ENCODE assay signal across 1 cellular context in the genomic region with DNA sequence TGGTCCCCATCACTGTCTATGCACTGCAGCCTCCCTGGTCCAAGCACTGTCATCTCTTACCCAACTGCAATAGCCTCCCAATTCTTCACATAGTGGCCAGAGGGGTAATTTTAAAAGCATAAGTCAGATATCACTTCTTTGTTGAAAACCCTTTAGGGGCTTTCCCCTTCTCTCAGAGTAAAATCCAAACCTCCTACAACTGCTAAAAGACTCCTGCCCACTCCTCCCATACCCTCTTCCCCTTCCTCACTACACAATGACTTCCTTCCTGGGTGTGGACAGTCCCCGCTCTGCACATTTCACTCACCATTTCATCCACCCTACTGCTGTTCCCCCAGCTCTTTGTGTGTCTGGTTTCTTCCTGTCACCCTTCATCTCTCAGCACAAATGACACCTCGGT.
TF ChIP-seq lines count a peak whose summit lies in the region.

No MANE protein-coding gene starts in this region.

TF ChIP-seq in GM12878, 131 proteins besides CTCF, POLR2A, EP300 and RAD21 (continued from another document and continues in another):
- TF ChIP-seq, protein P1, sequence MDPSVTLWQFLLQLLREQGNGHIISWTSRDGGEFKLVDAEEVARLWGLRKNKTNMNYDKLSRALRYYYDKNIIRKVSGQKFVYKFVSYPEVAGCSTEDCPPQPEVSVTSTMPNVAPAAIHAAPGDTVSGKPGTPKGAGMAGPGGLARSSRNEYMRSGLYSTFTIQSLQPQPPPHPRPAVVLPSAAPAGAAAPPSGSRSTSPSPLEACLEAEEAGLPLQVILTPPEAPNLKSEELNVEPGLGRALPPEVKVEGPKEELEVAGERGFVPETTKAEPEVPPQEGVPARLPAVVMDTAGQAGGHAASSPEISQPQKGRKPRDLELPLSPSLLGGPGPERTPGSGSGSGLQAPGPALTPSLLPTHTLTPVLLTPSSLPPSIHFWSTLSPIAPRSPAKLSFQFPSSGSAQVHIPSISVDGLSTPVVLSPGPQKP (IDR thresholded peaks at IDR 0.05; ENCODE audit: low read depth, low read length) = no peak
- TF ChIP-seq PAX8 (IDR thresholded peaks at IDR 0.05) (no peak), NFYA (IDR thresholded peaks at IDR 0.05; ENCODE audit: borderline replicate concordance, low read depth, low read length) (no peak), TCF12 (IDR thresholded peaks at IDR 0.05; ENCODE audit: low read depth, low read length) (no peak), CREB1 (IDR thresholded peaks at IDR 0.05; ENCODE audit: low read depth) (no peak; the same call in 1 of the 2 replicates), JUND (IDR thresholded peaks at IDR 0.05; ENCODE audit: low read depth, low read length) (no peak), SP1 (IDR thresholded peaks at IDR 0.05; ENCODE audit: low read depth, low read length) (no peak), RUNX3 (IDR thresholded peaks at IDR 0.05; ENCODE audit: low read length) (peak; percentile 77), RBBP5 (conservative IDR thresholded peaks at IDR 0.05) (no peak), EGR1 (IDR thresholded peaks at IDR 0.05; ENCODE audit: borderline replicate concordance in 1 of 2, low read depth in 2 of 2, low read length in 2 of 2) (peak in 1 of 2 experiments; percentile 77; a peak in 2 of 3 replicates), HDAC6 (IDR thresholded peaks at IDR 0.05; ENCODE audit: unreplicated experiment) (no peak), MEF2A (IDR thresholded peaks at IDR 0.05; ENCODE audit: insufficient read depth, low read depth, low read length) (0 out of 2 replicates have a peak, but pooled peaks have one; percentile 17), MXI1 (IDR thresholded peaks at IDR 0.05; ENCODE audit: low read depth, low read length) (no peak), POLR2AphosphoS2 (IDR thresholded peaks at IDR 0.05; ENCODE audit: low read depth, low read length) (no peak), SREBF1 (IDR thresholded peaks at IDR 0.05; ENCODE audit: low read length) (no peak), SMAD1 (IDR thresholded peaks at IDR 0.05; ENCODE audit: low read depth, partially characterized antibody) (peak; percentile 27), GABPA (IDR thresholded peaks at IDR 0.05; ENCODE audit: low read depth) (0 out of 2 replicates have a peak, but pooled peaks have one; percentile 20), DPF2 (IDR thresholded peaks at IDR 0.05) (peak; percentile 44; the same call in 1 of the 2 replicates), CHD1 (IDR thresholded peaks at IDR 0.05; ENCODE audit: low read depth, low read length) (no peak), ESRRA (IDR thresholded peaks at IDR 0.05; ENCODE audit: low read length) (no peak), ZNF217 (IDR thresholded peaks at IDR 0.05) (no peak), KLF5 (IDR thresholded peaks at IDR 0.05; ENCODE audit: partially characterized antibody) (no peak), BRCA1 (IDR thresholded peaks at IDR 0.05; ENCODE audit: low read depth, low read length) (no peak), NBN (IDR thresholded peaks at IDR 0.05) (peak; percentile 89), GATAD2B (conservative IDR thresholded peaks at IDR 0.05; ENCODE audit: low read depth) (no peak; the same call in 1 of the 2 replicates), TBL1XR1 (IDR thresholded peaks at IDR 0.05; ENCODE audit: low read depth, low read length) (no peak), ZBED1 (IDR thresholded peaks at IDR 0.05; ENCODE audit: borderline replicate concordance) (no peak; the same call in 1 of the 2 replicates), SRF (IDR thresholded peaks at IDR 0.05; ENCODE audit: low read depth in 2 of 2, low read length in 2 of 2) (no peak; a peak in 1 of 4 replicates), EZH2 (IDR thresholded peaks at IDR 0.05; ENCODE audit: borderline replicate concordance, control insufficient read depth, low read depth, low read length) (no peak)
- TF ChIP-seq, protein P2, sequence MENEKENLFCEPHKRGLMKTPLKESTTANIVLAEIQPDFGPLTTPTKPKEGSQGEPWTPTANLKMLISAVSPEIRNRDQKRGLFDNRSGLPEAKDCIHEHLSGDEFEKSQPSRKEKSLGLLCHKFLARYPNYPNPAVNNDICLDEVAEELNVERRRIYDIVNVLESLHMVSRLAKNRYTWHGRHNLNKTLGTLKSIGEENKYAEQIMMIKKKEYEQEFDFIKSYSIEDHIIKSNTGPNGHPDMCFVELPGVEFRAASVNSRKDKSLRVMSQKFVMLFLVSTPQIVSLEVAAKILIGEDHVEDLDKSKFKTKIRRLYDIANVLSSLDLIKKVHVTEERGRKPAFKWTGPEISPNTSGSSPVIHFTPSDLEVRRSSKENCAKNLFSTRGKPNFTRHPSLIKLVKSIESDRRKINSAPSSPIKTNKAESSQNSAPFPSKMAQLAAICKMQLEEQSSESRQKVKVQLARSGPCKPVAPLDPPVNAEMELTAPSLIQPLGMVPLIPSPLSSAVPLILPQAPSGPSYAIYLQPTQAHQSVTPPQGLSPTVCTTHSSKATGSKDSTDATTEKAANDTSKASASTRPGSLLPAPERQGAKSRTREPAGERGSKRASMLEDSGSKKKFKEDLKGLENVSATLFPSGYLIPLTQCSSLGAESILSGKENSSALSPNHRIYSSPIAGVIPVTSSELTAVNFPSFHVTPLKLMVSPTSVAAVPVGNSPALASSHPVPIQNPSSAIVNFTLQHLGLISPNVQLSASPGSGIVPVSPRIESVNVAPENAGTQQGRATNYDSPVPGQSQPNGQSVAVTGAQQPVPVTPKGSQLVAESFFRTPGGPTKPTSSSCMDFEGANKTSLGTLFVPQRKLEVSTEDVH (IDR thresholded peaks at IDR 0.05; ENCODE audit: low read depth, partially characterized antibody) = no peak
- TF ChIP-seq, protein P3, sequence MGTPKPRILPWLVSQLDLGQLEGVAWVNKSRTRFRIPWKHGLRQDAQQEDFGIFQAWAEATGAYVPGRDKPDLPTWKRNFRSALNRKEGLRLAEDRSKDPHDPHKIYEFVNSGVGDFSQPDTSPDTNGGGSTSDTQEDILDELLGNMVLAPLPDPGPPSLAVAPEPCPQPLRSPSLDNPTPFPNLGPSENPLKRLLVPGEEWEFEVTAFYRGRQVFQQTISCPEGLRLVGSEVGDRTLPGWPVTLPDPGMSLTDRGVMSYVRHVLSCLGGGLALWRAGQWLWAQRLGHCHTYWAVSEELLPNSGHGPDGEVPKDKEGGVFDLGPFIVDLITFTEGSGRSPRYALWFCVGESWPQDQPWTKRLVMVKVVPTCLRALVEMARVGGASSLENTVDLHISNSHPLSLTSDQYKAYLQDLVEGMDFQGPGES (IDR thresholded peaks at IDR 0.05) = no peak
- TF ChIP-seq, protein P4, sequence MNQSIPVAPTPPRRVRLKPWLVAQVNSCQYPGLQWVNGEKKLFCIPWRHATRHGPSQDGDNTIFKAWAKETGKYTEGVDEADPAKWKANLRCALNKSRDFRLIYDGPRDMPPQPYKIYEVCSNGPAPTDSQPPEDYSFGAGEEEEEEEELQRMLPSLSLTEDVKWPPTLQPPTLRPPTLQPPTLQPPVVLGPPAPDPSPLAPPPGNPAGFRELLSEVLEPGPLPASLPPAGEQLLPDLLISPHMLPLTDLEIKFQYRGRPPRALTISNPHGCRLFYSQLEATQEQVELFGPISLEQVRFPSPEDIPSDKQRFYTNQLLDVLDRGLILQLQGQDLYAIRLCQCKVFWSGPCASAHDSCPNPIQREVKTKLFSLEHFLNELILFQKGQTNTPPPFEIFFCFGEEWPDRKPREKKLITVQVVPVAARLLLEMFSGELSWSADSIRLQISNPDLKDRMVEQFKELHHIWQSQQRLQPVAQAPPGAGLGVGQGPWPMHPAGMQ (IDR thresholded peaks at IDR 0.05; ENCODE audit: borderline replicate concordance) = no peak
- TF ChIP-seq, protein P5, sequence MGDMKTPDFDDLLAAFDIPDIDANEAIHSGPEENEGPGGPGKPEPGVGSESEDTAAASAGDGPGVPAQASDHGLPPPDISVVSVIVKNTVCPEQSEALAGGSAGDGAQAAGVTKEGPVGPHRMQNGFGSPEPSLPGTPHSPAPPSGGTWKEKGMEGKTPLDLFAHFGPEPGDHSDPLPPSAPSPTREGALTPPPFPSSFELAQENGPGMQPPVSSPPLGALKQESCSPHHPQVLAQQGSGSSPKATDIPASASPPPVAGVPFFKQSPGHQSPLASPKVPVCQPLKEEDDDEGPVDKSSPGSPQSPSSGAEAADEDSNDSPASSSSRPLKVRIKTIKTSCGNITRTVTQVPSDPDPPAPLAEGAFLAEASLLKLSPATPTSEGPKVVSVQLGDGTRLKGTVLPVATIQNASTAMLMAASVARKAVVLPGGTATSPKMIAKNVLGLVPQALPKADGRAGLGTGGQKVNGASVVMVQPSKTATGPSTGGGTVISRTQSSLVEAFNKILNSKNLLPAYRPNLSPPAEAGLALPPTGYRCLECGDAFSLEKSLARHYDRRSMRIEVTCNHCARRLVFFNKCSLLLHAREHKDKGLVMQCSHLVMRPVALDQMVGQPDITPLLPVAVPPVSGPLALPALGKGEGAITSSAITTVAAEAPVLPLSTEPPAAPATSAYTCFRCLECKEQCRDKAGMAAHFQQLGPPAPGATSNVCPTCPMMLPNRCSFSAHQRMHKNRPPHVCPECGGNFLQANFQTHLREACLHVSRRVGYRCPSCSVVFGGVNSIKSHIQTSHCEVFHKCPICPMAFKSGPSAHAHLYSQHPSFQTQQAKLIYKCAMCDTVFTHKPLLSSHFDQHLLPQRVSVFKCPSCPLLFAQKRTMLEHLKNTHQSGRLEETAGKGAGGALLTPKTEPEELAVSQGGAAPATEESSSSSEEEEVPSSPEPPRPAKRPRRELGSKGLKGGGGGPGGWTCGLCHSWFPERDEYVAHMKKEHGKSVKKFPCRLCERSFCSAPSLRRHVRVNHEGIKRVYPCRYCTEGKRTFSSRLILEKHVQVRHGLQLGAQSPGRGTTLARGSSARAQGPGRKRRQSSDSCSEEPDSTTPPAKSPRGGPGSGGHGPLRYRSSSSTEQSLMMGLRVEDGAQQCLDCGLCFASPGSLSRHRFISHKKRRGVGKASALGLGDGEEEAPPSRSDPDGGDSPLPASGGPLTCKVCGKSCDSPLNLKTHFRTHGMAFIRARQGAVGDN (IDR thresholded peaks at IDR 0.05) = no peak
- TF ChIP-seq, protein P6, sequence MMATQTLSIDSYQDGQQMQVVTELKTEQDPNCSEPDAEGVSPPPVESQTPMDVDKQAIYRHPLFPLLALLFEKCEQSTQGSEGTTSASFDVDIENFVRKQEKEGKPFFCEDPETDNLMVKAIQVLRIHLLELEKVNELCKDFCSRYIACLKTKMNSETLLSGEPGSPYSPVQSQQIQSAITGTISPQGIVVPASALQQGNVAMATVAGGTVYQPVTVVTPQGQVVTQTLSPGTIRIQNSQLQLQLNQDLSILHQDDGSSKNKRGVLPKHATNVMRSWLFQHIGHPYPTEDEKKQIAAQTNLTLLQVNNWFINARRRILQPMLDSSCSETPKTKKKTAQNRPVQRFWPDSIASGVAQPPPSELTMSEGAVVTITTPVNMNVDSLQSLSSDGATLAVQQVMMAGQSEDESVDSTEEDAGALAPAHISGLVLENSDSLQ (IDR thresholded peaks at IDR 0.05) = peak; percentile 70
- TF ChIP-seq, protein P7, sequence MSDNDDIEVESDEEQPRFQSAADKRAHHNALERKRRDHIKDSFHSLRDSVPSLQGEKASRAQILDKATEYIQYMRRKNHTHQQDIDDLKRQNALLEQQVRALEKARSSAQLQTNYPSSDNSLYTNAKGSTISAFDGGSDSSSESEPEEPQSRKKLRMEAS (IDR thresholded peaks at IDR 0.05; ENCODE audit: low read depth, low read length) = no peak
- TF ChIP-seq, protein P8, sequence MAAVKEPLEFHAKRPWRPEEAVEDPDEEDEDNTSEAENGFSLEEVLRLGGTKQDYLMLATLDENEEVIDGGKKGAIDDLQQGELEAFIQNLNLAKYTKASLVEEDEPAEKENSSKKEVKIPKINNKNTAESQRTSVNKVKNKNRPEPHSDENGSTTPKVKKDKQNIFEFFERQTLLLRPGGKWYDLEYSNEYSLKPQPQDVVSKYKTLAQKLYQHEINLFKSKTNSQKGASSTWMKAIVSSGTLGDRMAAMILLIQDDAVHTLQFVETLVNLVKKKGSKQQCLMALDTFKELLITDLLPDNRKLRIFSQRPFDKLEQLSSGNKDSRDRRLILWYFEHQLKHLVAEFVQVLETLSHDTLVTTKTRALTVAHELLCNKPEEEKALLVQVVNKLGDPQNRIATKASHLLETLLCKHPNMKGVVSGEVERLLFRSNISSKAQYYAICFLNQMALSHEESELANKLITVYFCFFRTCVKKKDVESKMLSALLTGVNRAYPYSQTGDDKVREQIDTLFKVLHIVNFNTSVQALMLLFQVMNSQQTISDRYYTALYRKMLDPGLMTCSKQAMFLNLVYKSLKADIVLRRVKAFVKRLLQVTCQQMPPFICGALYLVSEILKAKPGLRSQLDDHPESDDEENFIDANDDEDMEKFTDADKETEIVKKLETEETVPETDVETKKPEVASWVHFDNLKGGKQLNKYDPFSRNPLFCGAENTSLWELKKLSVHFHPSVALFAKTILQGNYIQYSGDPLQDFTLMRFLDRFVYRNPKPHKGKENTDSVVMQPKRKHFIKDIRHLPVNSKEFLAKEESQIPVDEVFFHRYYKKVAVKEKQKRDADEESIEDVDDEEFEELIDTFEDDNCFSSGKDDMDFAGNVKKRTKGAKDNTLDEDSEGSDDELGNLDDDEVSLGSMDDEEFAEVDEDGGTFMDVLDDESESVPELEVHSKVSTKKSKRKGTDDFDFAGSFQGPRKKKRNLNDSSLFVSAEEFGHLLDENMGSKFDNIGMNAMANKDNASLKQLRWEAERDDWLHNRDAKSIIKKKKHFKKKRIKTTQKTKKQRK (IDR thresholded peaks at IDR 0.05; ENCODE audit: low read depth, low read length) = no peak
- TF ChIP-seq, protein P9, sequence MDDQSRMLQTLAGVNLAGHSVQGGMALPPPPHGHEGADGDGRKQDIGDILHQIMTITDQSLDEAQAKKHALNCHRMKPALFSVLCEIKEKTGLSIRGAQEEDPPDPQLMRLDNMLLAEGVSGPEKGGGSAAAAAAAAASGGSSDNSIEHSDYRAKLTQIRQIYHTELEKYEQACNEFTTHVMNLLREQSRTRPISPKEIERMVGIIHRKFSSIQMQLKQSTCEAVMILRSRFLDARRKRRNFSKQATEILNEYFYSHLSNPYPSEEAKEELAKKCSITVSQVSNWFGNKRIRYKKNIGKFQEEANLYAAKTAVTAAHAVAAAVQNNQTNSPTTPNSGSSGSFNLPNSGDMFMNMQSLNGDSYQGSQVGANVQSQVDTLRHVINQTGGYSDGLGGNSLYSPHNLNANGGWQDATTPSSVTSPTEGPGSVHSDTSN (IDR thresholded peaks at IDR 0.05; ENCODE audit: insufficient replicate concordance, low read depth, low read length) = no peak
- TF ChIP-seq, protein P10, sequence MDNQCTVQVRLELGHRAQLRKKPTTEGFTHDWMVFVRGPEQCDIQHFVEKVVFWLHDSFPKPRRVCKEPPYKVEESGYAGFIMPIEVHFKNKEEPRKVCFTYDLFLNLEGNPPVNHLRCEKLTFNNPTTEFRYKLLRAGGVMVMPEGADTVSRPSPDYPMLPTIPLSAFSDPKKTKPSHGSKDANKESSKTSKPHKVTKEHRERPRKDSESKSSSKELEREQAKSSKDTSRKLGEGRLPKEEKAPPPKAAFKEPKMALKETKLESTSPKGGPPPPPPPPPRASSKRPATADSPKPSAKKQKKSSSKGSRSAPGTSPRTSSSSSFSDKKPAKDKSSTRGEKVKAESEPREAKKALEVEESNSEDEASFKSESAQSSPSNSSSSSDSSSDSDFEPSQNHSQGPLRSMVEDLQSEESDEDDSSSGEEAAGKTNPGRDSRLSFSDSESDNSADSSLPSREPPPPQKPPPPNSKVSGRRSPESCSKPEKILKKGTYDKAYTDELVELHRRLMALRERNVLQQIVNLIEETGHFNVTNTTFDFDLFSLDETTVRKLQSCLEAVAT (IDR thresholded peaks at IDR 0.05) = peak; percentile 84
- TF ChIP-seq, protein P11, sequence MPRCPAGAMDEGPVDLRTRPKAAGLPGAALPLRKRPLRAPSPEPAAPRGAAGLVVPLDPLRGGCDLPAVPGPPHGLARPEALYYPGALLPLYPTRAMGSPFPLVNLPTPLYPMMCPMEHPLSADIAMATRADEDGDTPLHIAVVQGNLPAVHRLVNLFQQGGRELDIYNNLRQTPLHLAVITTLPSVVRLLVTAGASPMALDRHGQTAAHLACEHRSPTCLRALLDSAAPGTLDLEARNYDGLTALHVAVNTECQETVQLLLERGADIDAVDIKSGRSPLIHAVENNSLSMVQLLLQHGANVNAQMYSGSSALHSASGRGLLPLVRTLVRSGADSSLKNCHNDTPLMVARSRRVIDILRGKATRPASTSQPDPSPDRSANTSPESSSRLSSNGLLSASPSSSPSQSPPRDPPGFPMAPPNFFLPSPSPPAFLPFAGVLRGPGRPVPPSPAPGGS (IDR thresholded peaks at IDR 0.05; ENCODE audit: borderline replicate concordance, insufficient read depth, low read depth, low read length, poor library complexity, severe bottlenecking) = peak; percentile 29
